19 cellular contexts compared by ENCODE assay signal in genomic region chr12:88658009-88658408, GRCh38.
A peak's percentile ranks its signal among the peaks of the same experiment; 100 is the strongest.
DNase-seq lines count a peak whose midpoint lies in the region; ATAC-seq and TF ChIP-seq lines count a peak whose summit lies in the region.
"Had no signal": no experiment of that assay in that cellular context is flagged by ENCODE, and none has a peak within 500 bp of the region (broad histone marks: within the 10 kb centered on the region; RNA-seq: fewer than 3 reads in every experiment).

No MANE protein-coding gene starts in this region.

- H3K9me3 Mint-ChIP-seq in endodermal cell = peaks cover 3% of the 10 kb centered on the region
- H3K9me3 Mint-ChIP-seq: activated T-cell treated with anti-CD3 and anti-CD28 coated beads, Interleukin-2, amount 50 U/mL, for 72 hours; brain had no signal

- no peak overlapping the region for H3K9ac ChIP-seq in endodermal cell (ENCODE audit: extremely low read depth, low read length, poor library complexity, severe bottlenecking)

- intact Hi-C loops in left colon (cut with DNase I, micrococcal nuclease) = no loop called here

- POLR2A ChIA-PET in HEK293T (lab: Yijun Ruan, JAX) = no interaction called here

- peak; percentile 74 for ATAC-seq in left colon
- no peak for ATAC-seq in GM18868 (IDR thresholded peaks at IDR 0.05; ENCODE audit: unreplicated experiment)
- ATAC-seq: activated T-cell treated with anti-CD3 and anti-CD28 coated beads, Interleukin-2, amount 50 U/mL, for 72 hours; WTC11 had no signal

- no peaks in the 10 kb centered on the region for H3K36me3 Mint-ChIP-seq in endodermal cell (ENCODE audit: low read depth)
- H3K36me3 Mint-ChIP-seq: activated naive CD8-positive, alpha-beta T cell; brain; WTC11 had no signal

- no peak overlapping the region for H3K4me3 ChIP-seq in epithelial cell of esophagus (ENCODE audit: low read length)
- H3K4me3 ChIP-seq in endodermal cell (ENCODE audit: low read length) = no peak overlapping the region
- H3K4me3 ChIP-seq: thoracic aorta had no signal

- no peak for TF ChIP-seq CTCF in epithelial cell of esophagus (IDR thresholded peaks at IDR 0.05; ENCODE audit: insufficient read depth, low read depth, low read length, missing control alignments)
- TF ChIP-seq CTCF in endodermal cell (conservative IDR thresholded peaks at IDR 0.05) = no peak

- H3K36me3 ChIP-seq in endodermal cell (ENCODE audit: control insufficient read depth, insufficient read depth, low read length) = no peaks in the 10 kb centered on the region
- H3K36me3 ChIP-seq: thoracic aorta had no signal

- CTCF ChIA-PET in HEK293T (lab: Yijun Ruan, JAX) = no interaction called here

- H3K4me1 Mint-ChIP-seq in endodermal cell = no peaks in the 10 kb centered on the region
- H3K4me1 Mint-ChIP-seq: brain had no signal

- no peaks in the 10 kb centered on the region for H3K27me3 ChIP-seq in endodermal cell (ENCODE audit: control insufficient read depth, insufficient read depth, low read length, poor library complexity, severe bottlenecking)

- no peak overlapping the region for H3K27ac ChIP-seq in endodermal cell (ENCODE audit: low read depth, low read length)
- H3K27ac ChIP-seq: thoracic aorta had no signal

- no peaks in the 10 kb centered on the region for H3K27me3 Mint-ChIP-seq in endodermal cell (ENCODE audit: insufficient read depth)

- H3K27ac Mint-ChIP-seq in endodermal cell = no peak overlapping the region
- H3K27ac Mint-ChIP-seq: activated naive CD8-positive, alpha-beta T cell; activated T-cell treated with anti-CD3 and anti-CD28 coated beads, Interleukin-2, amount 50 U/mL, for 72 hours; brain; WTC11 had no signal

- H3K4me3 Mint-ChIP-seq in endodermal cell = no peak overlapping the region
- H3K4me3 Mint-ChIP-seq: activated naive CD8-positive, alpha-beta T cell; activated T-cell treated with anti-CD3 and anti-CD28 coated beads, Interleukin-2, amount 50 U/mL, for 72 hours; brain; WTC11 had no signal

- no peaks in the 10 kb centered on the region for H3K4me1 ChIP-seq in endodermal cell (ENCODE audit: control insufficient read depth, insufficient read depth, low read length)
- H3K4me1 ChIP-seq: Caco-2 had no signal

- DNase-seq in COLO829 (ENCODE audit: low spot score) (peak; percentile 39), M059J (ENCODE audit: low read depth) (peak; percentile 34), epithelial cell of esophagus (ENCODE audit: low read depth) (peak; percentile 54), left colon (no peak), SK-N-DZ (ENCODE audit: low spot score) (no peak), HEK293T (ENCODE audit: extremely low spot score) (no peak), endodermal cell (no peak)
- DNase-seq: activated T-cell treated with anti-CD3 and anti-CD28 coated beads, Interleukin-2, amount 50 U/mL, for 72 hours; Caco-2; dermis blood vessel endothelial cell; NCI-H1105 treated with DMSO at 0.1 percent for 48 hours; nucleus accumbens; stimulated activated CD4-positive, alpha-beta T cell treated with anti-CD3 and anti-CD28 coated beads, Interleukin-4, amount 100 ng/mL, for 24 hours; T-helper 2 cell had no signal

- no peaks in the 10 kb centered on the region for H3K9me3 ChIP-seq in endodermal cell (ENCODE audit: control insufficient read depth, low read length)
- H3K9me3 ChIP-seq: Caco-2, thoracic aorta had no signal

TF ChIP-seq in HEK293T, 16 proteins besides CTCF, POLR2A, EP300 and RAD21:
- TF ChIP-seq TARDBP (IDR thresholded peaks at IDR 0.05) = no peak
- TF ChIP-seq ARNT (IDR thresholded peaks at IDR 0.05) = no peak
- TF ChIP-seq LEF1 (IDR thresholded peaks at IDR 0.05; ENCODE audit: borderline replicate concordance) = no peak
- TF ChIP-seq ZNF384 (IDR thresholded peaks at IDR 0.05) = no peak
- TF ChIP-seq SP1 (IDR thresholded peaks at IDR 0.05) = no peak
- TF ChIP-seq HDGF (IDR thresholded peaks at IDR 0.05; ENCODE audit: borderline replicate concordance) = no peak

Comparison
In these comparisons a context has a peak if more than half of its experiments do, and no peak if none do; other contexts are left out.
1. DNase-seq: peak in COLO829 (single experiment), M059J (single experiment) and epithelial cell of esophagus (single experiment); none in left colon (0 of 2), SK-N-DZ (single experiment), HEK293T (single experiment) and endodermal cell (single experiment).